21 cellular contexts compared by ENCODE assay signal in genomic region chr4:31365006-31365690, GRCh38.
DNase-seq lines count a peak whose midpoint lies in the region; TF ChIP-seq lines count a peak whose summit lies in the region.
"Had no signal": no experiment of that assay in that cellular context is flagged by ENCODE, and none has a peak within 500 bp of the region (broad histone marks: within the 10 kb centered on the region; RNA-seq: fewer than 3 reads in every experiment).

No MANE protein-coding gene starts in this region.

- no peak overlapping the region for H3K4me3 ChIP-seq in fibroblast of mammary gland (ENCODE audit: control insufficient read depth, low read depth, low read length)
- no peak overlapping the region for H3K4me3 ChIP-seq in A673 (ENCODE audit: low read depth, low read length, poor library complexity, severe bottlenecking)
- H3K4me3 ChIP-seq in suprapubic skin, result no peak overlapping the region
- H3K4me3 ChIP-seq: sigmoid colon, stomach, transverse colon had no signal

- no peak for TF ChIP-seq POLR2A in suprapubic skin (IDR thresholded peaks at IDR 0.05)

- no peaks in the 10 kb centered on the region for H3K27me3 ChIP-seq in A673 (replicated peaks; ENCODE audit: insufficient read depth, low read depth, low read length, poor library complexity)
- H3K27me3 ChIP-seq in suprapubic skin, result no peaks in the 10 kb centered on the region
- H3K27me3 ChIP-seq: sigmoid colon, stomach, transverse colon had no signal

- TF ChIP-seq CTCF in fibroblast of mammary gland (conservative IDR thresholded peaks at IDR 0.05; ENCODE audit: control insufficient read depth, insufficient read depth, low read depth, low read length) (no peak), A673 (conservative IDR thresholded peaks at IDR 0.05; ENCODE audit: low read depth, low read length) (no peak), suprapubic skin (IDR thresholded peaks at IDR 0.05) (no peak)

- WGBS in suprapubic skin, result 87% methylated on average over 6 of the region's 6 CpGs

- no peaks in the 10 kb centered on the region for H3K9me3 ChIP-seq in A673 (ENCODE audit: low read depth, low read length, poor library complexity, severe bottlenecking)
- H3K9me3 ChIP-seq in suprapubic skin, result no peaks in the 10 kb centered on the region
- H3K9me3 ChIP-seq: sigmoid colon, stomach, transverse colon had no signal

- CTCF ChIA-PET in A673 (lab: Charles Lee), result no interaction called here

- intact Hi-C loops in A673 (cut with micrococcal nuclease; ENCODE audit: unreplicated experiment), result no loop called here

- H3K36me3 ChIP-seq in A673 (ENCODE audit: insufficient read depth, low read length, poor library complexity, severe bottlenecking) (no peaks in the 10 kb centered on the region), suprapubic skin (no peaks in the 10 kb centered on the region)
- H3K36me3 ChIP-seq: sigmoid colon, stomach, transverse colon had no signal

- no TSS peak for BruUV-seq in A673 (replicated peaks; lab: Mats Ljungman, UMichigan)

- H3K4me1 ChIP-seq in A673 (ENCODE audit: insufficient read depth, low read length, poor library complexity, severe bottlenecking), result peaks cover 3% of the 10 kb centered on the region
- no peaks in the 10 kb centered on the region for H3K4me1 ChIP-seq in suprapubic skin
- H3K4me1 ChIP-seq: sigmoid colon, stomach, transverse colon had no signal

- peak; percentile 7 for DNase-seq in GM03348 (ENCODE audit: low spot score)
- DNase-seq in NCI-H446 treated with DMSO at 0.1 percent for 48 hours (lab: John Stamatoyannopoulos, UW), result peak; percentile 88
- DNase-seq in fibroblast of mammary gland (ENCODE audit: low read depth), result peak; percentile 3
- peak; percentile 9 for DNase-seq in renal cortical epithelial cell (ENCODE audit: low read depth)
- no peak for DNase-seq in A673 (ENCODE audit: low spot score)
- DNase-seq in suprapubic skin (ENCODE audit: low spot score in 2 of 2), result no peak
- no peak for DNase-seq in superior temporal gyrus (ENCODE audit: extremely low spot score)
- DNase-seq: activated CD4-positive, alpha-beta T cell treated with anti-CD3 and anti-CD28 coated beads for 4 hours; activated CD8-positive, alpha-beta memory T cell treated with anti-CD3 and anti-CD28 coated beads for 24 hours; activated effector memory CD4-positive, alpha-beta T cell treated with Interleukin-2 at 50 U/mL for 16 hours; activated T-cell treated with anti-CD3 and anti-CD28 coated beads for 4 hours; DMS79 treated with DMSO at 0.1 percent for 48 hours; GF-D8; left ventricle myocardium superior; NCI-H187 treated with DMSO at 0.1 percent for 48 hours; NCI-H526; sigmoid colon; stimulated activated CD4-positive, alpha-beta T cell treated with anti-CD3 and anti-CD28 coated beads, Interleukin-12 subunit alpha, Interleukin-12 subunit beta, amount 100 ng/mL, for 4 hours; stimulated activated CD4-positive, alpha-beta T cell treated with anti-CD3 and anti-CD28 coated beads, Interleukin-2, amount 100 ng/mL, for 48 hours; stomach; transverse colon had no signal

- POLR2A ChIA-PET in A673 (lab: Charles Lee; ENCODE audit: low non-redundant PET), result no interaction called here

- no peak for TF ChIP-seq EP300 in suprapubic skin (IDR thresholded peaks at IDR 0.05)

- no peak overlapping the region for H3K27ac ChIP-seq in A673 (ENCODE audit: low read depth, low read length, poor library complexity, severe bottlenecking)
- H3K27ac ChIP-seq in suprapubic skin, result no peak overlapping the region
- H3K27ac ChIP-seq: sigmoid colon, stomach, transverse colon had no signal

Comparison
In these comparisons a context has a peak if more than half of its experiments do, and no peak if none do; other contexts are left out.
1. DNase-seq: peak in GM03348 (single experiment), NCI-H446 treated with DMSO at 0.1 percent for 48 hours (single experiment), fibroblast of mammary gland (single experiment) and renal cortical epithelial cell (single experiment); none in A673 (single experiment), suprapubic skin (0 of 2) and superior temporal gyrus (single experiment).